15 cellular contexts compared by ENCODE assay signal in genomic region chr17:39852239-39852638, GRCh38. TPM values are rescaled to one million over a fixed set of nuclear protein-coding genes. Genes with fewer than 3 reads are reported as not detected.
DNase-seq lines count a peak whose midpoint lies in the region; ATAC-seq, FAIRE-seq and TF ChIP-seq lines count a peak whose summit lies in the region.
"Had no signal": no experiment of that assay in that cellular context is flagged by ENCODE, and none has a peak within 500 bp of the region (broad histone marks: within the 10 kb centered on the region; RNA-seq: fewer than 3 reads in every experiment).

No MANE protein-coding gene starts in this region.

- H3K36me3 Mint-ChIP-seq in WTC11: no peaks in the 10 kb centered on the region
- H3K36me3 Mint-ChIP-seq: CD14-positive monocyte, type B pancreatic cell had no signal

- H3K27me3 ChIP-seq in DOHH2 (ENCODE audit: control insufficient read depth, low read length): no peaks in the 10 kb centered on the region

- H3K79me2 ChIP-seq in DOHH2 (ENCODE audit: control insufficient read depth, low read length): peaks cover 96% of the 10 kb centered on the region

- peaks cover 8% of the 10 kb centered on the region; the same call in 1 of the 2 replicates for H4K20me1 ChIP-seq in DOHH2 (ENCODE audit: control insufficient read depth, insufficient read depth, low read depth, low read length)

- no peaks in the 10 kb centered on the region for H3K9me2 ChIP-seq in DOHH2 (replicated peaks; ENCODE audit: control insufficient read depth, low read length)
- H3K9me2 ChIP-seq: SK-N-SH had no signal

- H3F3A ChIP-seq in DOHH2 (ENCODE audit: control insufficient read depth, insufficient read depth): peaks cover 41% of the 10 kb centered on the region

- no peaks in the 10 kb centered on the region for H3K27me3 Mint-ChIP-seq in WTC11 (ENCODE audit: low read depth)

- no peak for TF ChIP-seq CTCF in DOHH2 (IDR thresholded peaks at IDR 0.05; ENCODE audit: low read depth, low read length, poor library complexity, severe bottlenecking)
- no peak for TF ChIP-seq CTCF in WTC11 (IDR thresholded peaks at IDR 0.05)

- H3K4me3 Mint-ChIP-seq in WTC11: no peak overlapping the region
- H3K4me3 Mint-ChIP-seq: CD14-positive monocyte, type B pancreatic cell had no signal

- FAIRE-seq in GM19239 (lab: Jason Lieb, UNC): peak; percentile 81

- peak overlapping the region; percentile 24 for H3K4me2 ChIP-seq in DOHH2 (ENCODE audit: low read length)
- H3K4me2 ChIP-seq: SK-N-SH had no signal

- H3K27ac ChIP-seq in DOHH2 (ENCODE audit: low read depth, low read length): peak overlapping the region; percentile 37
- H3K27ac ChIP-seq: cardiac muscle cell had no signal

- H3K4me3 ChIP-seq in DOHH2 (ENCODE audit: low read length): peak overlapping the region; percentile 24
- H3K4me3 ChIP-seq: cardiac muscle cell had no signal

- 0 out of 2 replicates have a peak overlapping the region, but pooled peaks have one; percentile 2 for H3K27ac Mint-ChIP-seq in WTC11
- H3K27ac Mint-ChIP-seq: type B pancreatic cell had no signal

- DNase-seq in GM19239 (ENCODE audit: insufficient read length, low spot score): no peak
- no peak for DNase-seq in WTC11 (ENCODE audit: low spot score)
- peak; percentile 5 for DNase-seq in kidney glomerular epithelial cell (lab: John Stamatoyannopoulos, UW)
- DNase-seq in NK-92 treated with Interleukin-12 subunit alpha and Interleukin-12 subunit beta, amount 100 ng/mL, for 24 hours (lab: John Stamatoyannopoulos, UW): no peak
- no peak for DNase-seq in glomerular visceral epithelial cell (ENCODE audit: extremely low spot score)
- DNase-seq: activated gamma-delta T cell, NCI-H1417 treated with DMSO at 0.1 percent for 48 hours, SK-N-SH had no signal

- peaks cover 82% of the 10 kb centered on the region for H3K4me1 ChIP-seq in DOHH2 (ENCODE audit: control insufficient read depth, low read length)

- peaks cover 74% of the 10 kb centered on the region for H3K36me3 ChIP-seq in DOHH2 (ENCODE audit: control insufficient read depth, low read length)
- H3K36me3 ChIP-seq: cardiac muscle cell had no signal

- H3K9me3 Mint-ChIP-seq in WTC11: no peaks in the 10 kb centered on the region
- H3K9me3 Mint-ChIP-seq: CD14-positive monocyte, type B pancreatic cell had no signal

- CTCF ChIA-PET in WTC11 (lab: Charles Lee): interaction anchor here (0.5 kb wide), 1 partner anchor 230 kb away, joined by 5 read pairs; no protein-coding TSS in a partner anchor

- H3K4me1 Mint-ChIP-seq in WTC11: 0 out of 2 replicates have a peak, but pooled peaks cover 4% of the 10 kb centered on the region

- H3K9me3 ChIP-seq in DOHH2 (ENCODE audit: control insufficient read depth, insufficient read depth, low read length): no peaks in the 10 kb centered on the region
- H3K9me3 ChIP-seq: SK-N-SH had no signal

- POLR2A ChIA-PET in WTC11 (lab: Charles Lee): no interaction called here

- ATAC-seq in WTC11: no peak
- ATAC-seq in GM21447 (IDR thresholded peaks at IDR 0.05; ENCODE audit: unreplicated experiment): no peak

TF ChIP-seq in WTC11, 78 proteins besides CTCF, POLR2A, EP300 and RAD21:
- TF ChIP-seq PREB (CRISPR knock-in tag; IDR thresholded peaks at IDR 0.05; ENCODE audit: borderline replicate concordance): no peak
- TF ChIP-seq JUN (CRISPR knock-in tag; IDR thresholded peaks at IDR 0.05): no peak
- no peak for TF ChIP-seq E2F1 (CRISPR knock-in tag; IDR thresholded peaks at IDR 0.05)
- TF ChIP-seq HMGA2 (CRISPR knock-in tag; IDR thresholded peaks at IDR 0.05): no peak
- TF ChIP-seq FOXP4 (CRISPR knock-in tag; IDR thresholded peaks at IDR 0.05): no peak
- TF ChIP-seq USF2 (CRISPR knock-in tag; IDR thresholded peaks at IDR 0.05): no peak
- no peak for TF ChIP-seq OVOL2 (CRISPR knock-in tag; IDR thresholded peaks at IDR 0.05; ENCODE audit: borderline replicate concordance)
- no peak for TF ChIP-seq FOXJ3 (CRISPR knock-in tag; IDR thresholded peaks at IDR 0.05; ENCODE audit: borderline replicate concordance)

RNA-seq across cellular contexts. Expression of gene IKZF3, which starts 11.9 kb away (rescaled TPM):
- total RNA-seq in WTC11 (2021): 0.81 to 1.0 TPM (median 0.87 TPM) in 3 replicates
- total RNA-seq: cardiac muscle cell, lung microvascular endothelial cell had no signal

RNA-seq across cellular contexts. Expression of gene ZPBP2, which starts 15.8 kb away (rescaled TPM):
- not detected in 3 replicates for total RNA-seq in WTC11 (2021)
- total RNA-seq: cardiac muscle cell, fibroblast of villous mesenchyme, lung microvascular endothelial cell had no signal
